ENCODE assay signal across 1 cellular context in the genomic region with DNA sequence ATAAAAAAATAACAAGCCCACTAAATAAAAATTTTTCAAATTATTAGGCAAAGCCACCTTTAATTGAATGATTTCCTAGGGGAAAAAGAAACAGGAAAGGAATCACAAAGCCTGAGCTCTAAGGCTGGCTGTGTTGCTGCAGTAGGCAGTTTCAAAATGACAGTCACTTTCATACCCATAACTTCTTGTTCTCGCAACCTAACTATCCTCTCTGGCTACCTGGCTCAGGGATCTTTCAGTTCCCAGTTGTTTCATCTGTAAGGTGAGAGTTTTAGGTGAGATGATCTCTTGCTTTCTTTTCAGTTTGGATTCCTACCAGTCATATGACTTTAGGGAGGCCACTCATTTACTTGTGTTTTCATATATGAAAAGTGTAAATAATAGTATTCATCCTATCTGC.
TF ChIP-seq lines count a peak whose summit lies in the region.

No MANE protein-coding gene starts in this region.

TF ChIP-seq in GM12878, 131 proteins besides CTCF, POLR2A, EP300 and RAD21 (continued from another document):
- TF ChIP-seq PAX5 (IDR thresholded peaks at IDR 0.05; ENCODE audit: borderline replicate concordance, low read depth, low read length) (no peak), GATAD2B (conservative IDR thresholded peaks at IDR 0.05; ENCODE audit: low read depth) (no peak), ASH2L (IDR thresholded peaks at IDR 0.05; ENCODE audit: borderline replicate concordance, low read depth) (no peak)
